In the genomic region with DNA sequence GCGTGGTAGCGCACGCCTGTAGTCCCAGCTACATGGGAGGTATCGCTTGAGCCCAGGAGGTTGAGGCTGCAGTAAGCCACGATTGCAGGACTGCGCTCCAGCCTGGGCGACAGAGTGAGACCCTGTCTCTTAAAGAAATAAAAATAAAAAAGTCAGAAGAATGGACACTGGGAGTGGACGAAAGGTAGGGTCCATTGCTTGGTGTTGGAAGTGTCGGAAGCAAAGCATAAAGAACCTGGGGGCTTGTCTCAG, we compare ENCODE assay signal across 6 cellular contexts. TPM values are rescaled to one million over a fixed set of nuclear protein-coding genes. Genes with fewer than 3 reads are reported as not detected.
DNase-seq lines count a peak whose midpoint lies in the region; ATAC-seq, FAIRE-seq and TF ChIP-seq lines count a peak whose summit lies in the region.

No MANE protein-coding gene starts in this region.

- no peaks in the 10 kb centered on the region for H3K4me1 ChIP-seq in cardiac muscle cell (ENCODE audit: low read depth)
- peaks cover 4% of the 10 kb centered on the region for H3K4me1 ChIP-seq in right cardiac atrium (ENCODE audit: control insufficient read depth, insufficient read depth, low read length)
- peaks cover 20% of the 10 kb centered on the region for H3K4me1 ChIP-seq in vagina

- H3K9me3 ChIP-seq in cardiac muscle cell (ENCODE audit: low read depth) (no peaks in the 10 kb centered on the region), right cardiac atrium (ENCODE audit: control insufficient read depth, low read length) (no peaks in the 10 kb centered on the region), vagina (no peaks in the 10 kb centered on the region)

- H3K27ac ChIP-seq in cardiac muscle cell (no peak overlapping the region), right cardiac atrium (ENCODE audit: low read length) (no peak overlapping the region), vagina (no peak overlapping the region)

- intact Hi-C loops in Right ventricle myocardium inferior (cut with DNase I): no loop called here
- intact Hi-C loops in right cardiac atrium (cut with DNase I): no loop called here
- intact Hi-C loops in vagina (cut with DNase I): loop anchor here (10.0 kb wide), 1 partner anchor 160 kb away; a partner anchor contains a TSS

- 13% methylated on average over 9 of the region's 9 CpGs for WGBS in right cardiac atrium

- no peaks in the 10 kb centered on the region for H3K27me3 ChIP-seq in cardiac muscle cell
- no peaks in the 10 kb centered on the region for H3K27me3 ChIP-seq in right cardiac atrium (ENCODE audit: control insufficient read depth, insufficient read depth)
- H3K27me3 ChIP-seq in vagina: no peaks in the 10 kb centered on the region

- FAIRE-seq in D721Med (lab: Jason Lieb, UNC): no peak

- no peak for ATAC-seq in Right ventricle myocardium inferior
- ATAC-seq in right cardiac atrium: peak in 1 of 2 donors; percentile 10

- TF ChIP-seq POLR2A in vagina (IDR thresholded peaks at IDR 0.05): no peak

- H3K36me3 ChIP-seq in cardiac muscle cell (no peaks in the 10 kb centered on the region), vagina (peaks cover 0 to 4% of the 10 kb centered on the region in 2 donors)

- peak overlapping the region; percentile 99 for H3K4me3 ChIP-seq in cardiac muscle cell
- H3K4me3 ChIP-seq in right cardiac atrium (ENCODE audit: low read length): peak overlapping the region; percentile 97
- H3K4me3 ChIP-seq in vagina: peak overlapping the region; percentile 57 to 87

- no peak for TF ChIP-seq CTCF in cardiac muscle cell (IDR thresholded peaks at IDR 0.05; ENCODE audit: low read depth, low read length)
- no peak for TF ChIP-seq CTCF in vagina (IDR thresholded peaks at IDR 0.05)
- TF ChIP-seq CTCF in D721Med (IDR thresholded peaks at IDR 0.05; ENCODE audit: insufficient read depth, missing control alignments): no peak

- DNase-seq in cardiac muscle cell (ENCODE audit: low read depth in 1 of 2, low spot score in 1 of 2): no peak
- DNase-seq in Right ventricle myocardium inferior (ENCODE audit: missing footprints): no peak
- DNase-seq in right cardiac atrium: no peak
- no peak for DNase-seq in vagina (ENCODE audit: extremely low spot score in 2 of 2)
- no peak for DNase-seq in D721Med (ENCODE audit: insufficient read length, low spot score)
- no peak for DNase-seq in dedifferentiated amniotic fluid mesenchymal stem cell (ENCODE audit: extremely low spot score)

RNA-seq across cellular contexts. Expression of a gene that starts 0.4 kb away (rescaled TPM):
- total RNA-seq in cardiac muscle cell (10.9 and 47.4 TPM in 2 replicates), Right ventricle myocardium inferior (4.2 TPM), right cardiac atrium (10 to 100 TPM in 1 of 4 donors, 1 to 10 TPM in 3; 1.5 to 11.8 (median 4.9) TPM), vagina (35.4 TPM)
- polyA plus RNA-seq in cardiac muscle cell (16.1 and 31.9 TPM in 2 replicates), right cardiac atrium (4.3 TPM)

RNA-seq across cellular contexts. Expression of a gene that starts 17.0 kb away (rescaled TPM):
- 14.8 and 16.3 TPM in 2 replicates for total RNA-seq in cardiac muscle cell
- 28.9 and 35.7 TPM in 2 replicates for polyA plus RNA-seq in cardiac muscle cell
- 5.1 TPM for total RNA-seq in Right ventricle myocardium inferior
- 10 to 100 TPM in 1 of 4 donors, 1 to 10 TPM in 3; 5.6 to 10.3 (median 7.4) TPM for total RNA-seq in right cardiac atrium
- polyA plus RNA-seq in right cardiac atrium: 6.4 TPM
- total RNA-seq in vagina: 13.8 TPM

RNA-seq across cellular contexts. Expression of a gene that starts 18.1 kb away (rescaled TPM):
- 0.51 and 2.5 TPM in 2 replicates for total RNA-seq in cardiac muscle cell
- 0.76 and 2.6 TPM in 2 replicates for polyA plus RNA-seq in cardiac muscle cell
- total RNA-seq in Right ventricle myocardium inferior: 662 TPM
- total RNA-seq in right cardiac atrium: 100 to 1,000 TPM; 107 to 207 (median 148) TPM
- 209 TPM for polyA plus RNA-seq in right cardiac atrium
- 238 TPM for total RNA-seq in vagina

RNA-seq across cellular contexts. Expression of a gene that starts 26.6 kb away (rescaled TPM):
- total RNA-seq in cardiac muscle cell: 16.0 and 16.8 TPM in 2 replicates
- 11.4 and 16.3 TPM in 2 replicates for polyA plus RNA-seq in cardiac muscle cell
- 8.2 TPM for total RNA-seq in Right ventricle myocardium inferior
- total RNA-seq in right cardiac atrium: 10 to 100 TPM in 2 of 4 donors, 1 to 10 TPM in 2; 8.2 to 14.6 (median 10.3) TPM
- 17.9 TPM for polyA plus RNA-seq in right cardiac atrium
- 11.3 TPM for total RNA-seq in vagina

RNA-seq across cellular contexts. Expression of a gene that starts 29.5 kb away (rescaled TPM):
- total RNA-seq in cardiac muscle cell (43.7 and 65.4 TPM in 2 replicates), Right ventricle myocardium inferior (44.7 TPM), right cardiac atrium (10 to 100 TPM; 40.0 to 50.4 (median 43.8) TPM), vagina (28.2 TPM)
- polyA plus RNA-seq in cardiac muscle cell (158 and 173 TPM in 2 replicates), right cardiac atrium (69.7 TPM)

Comparison
In these comparisons a context has a peak if more than half of its experiments do, and no peak if none do; other contexts are left out.
1. RNA of a gene that starts 18.1 kb away (total RNA-seq): 662 TPM in Right ventricle myocardium inferior (single experiment), 238 TPM in vagina (single experiment) and 107 to 207 TPM in right cardiac atrium; 0.51 to 2.5 TPM in cardiac muscle cell; every median in the first group is over 10 times any median in the second.
2. Peak in every context shown above with its lines, with median percentiles within 50 percentile points of each other: H3K4me3 ChIP-seq.